ENCODE assay signal across 13 cellular contexts in the genomic region with DNA sequence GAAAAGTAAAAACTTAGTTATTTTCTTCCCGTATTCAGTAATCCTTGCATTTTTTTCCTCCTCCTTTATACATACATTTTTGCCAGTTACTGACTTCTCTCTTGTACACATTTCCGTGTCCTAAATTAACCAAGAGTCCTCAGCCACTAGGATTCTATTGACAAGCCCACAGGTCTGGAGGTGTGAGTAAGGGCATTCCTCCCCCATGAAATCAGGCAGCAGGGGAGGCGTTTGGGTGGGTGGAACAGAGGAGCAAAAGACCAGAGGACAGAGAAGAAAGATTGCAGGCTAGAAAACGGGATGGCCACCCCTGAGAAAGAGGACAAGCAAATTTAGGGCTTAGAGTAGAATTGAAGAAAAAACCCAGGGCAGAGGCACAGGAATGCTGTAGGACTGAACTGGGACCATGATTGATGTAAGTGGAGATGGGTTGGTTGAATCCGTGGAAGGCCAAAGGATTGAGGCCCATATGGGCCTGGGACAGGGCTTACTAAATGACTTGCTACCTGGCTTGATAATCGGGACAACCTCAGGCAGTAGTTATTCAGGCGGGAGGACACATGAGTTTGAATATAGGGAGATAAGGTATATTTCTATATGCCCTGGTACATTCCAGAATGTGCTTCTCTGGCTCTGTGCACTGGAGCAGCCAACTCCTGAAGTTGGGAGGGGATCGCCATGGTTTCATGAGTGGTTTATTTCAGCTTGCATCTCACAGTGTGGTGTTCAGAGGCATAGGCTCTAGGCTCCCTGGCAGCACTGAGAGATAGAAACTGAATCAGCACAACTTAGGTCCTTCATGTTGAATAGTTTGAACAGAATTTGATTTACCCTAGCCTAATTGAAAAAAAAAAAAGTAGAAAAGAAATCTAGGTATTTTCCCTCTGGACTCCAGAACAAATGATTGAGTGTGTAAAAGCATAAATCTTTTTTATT. TPM values are rescaled to one million over a fixed set of nuclear protein-coding genes. Genes with fewer than 3 reads are reported as not detected.
DNase-seq lines count a peak whose midpoint lies in the region; ATAC-seq and TF ChIP-seq lines count a peak whose summit lies in the region.
"Had no signal": no experiment of that assay in that cellular context is flagged by ENCODE, and none has a peak within 500 bp of the region (broad histone marks: within the 10 kb centered on the region; RNA-seq: fewer than 3 reads in every experiment).

No MANE protein-coding gene starts in this region.

- H3K79me2 ChIP-seq in DOHH2 (ENCODE audit: control insufficient read depth, low read length) (peaks cover 97% of the 10 kb centered on the region), OCI-LY1 (ENCODE audit: insufficient read depth, low read length) (peaks cover 37% of the 10 kb centered on the region)

- no peaks in the 10 kb centered on the region for H3K9me2 ChIP-seq in DOHH2 (replicated peaks; ENCODE audit: control insufficient read depth, low read length)
- H3K9me2 ChIP-seq in OCI-LY1 (ENCODE audit: low read depth, low read length), result no peaks in the 10 kb centered on the region

- POLR2A ChIA-PET in CD4-positive, alpha-beta T cell (lab: Charles Lee), result interaction anchor here (1.1 to 32.3 kb wide), 8 partner anchors 12 to 127 kb away, joined by 4 to 2111 read pairs (median 16); a partner anchor contains a TSS

- H3K9ac ChIP-seq in OCI-LY1 (ENCODE audit: low read length), result peak overlapping the region; percentile 48

- H3K36me3 Mint-ChIP-seq in CD4-positive, alpha-beta T cell (ENCODE audit: low read depth), result peaks cover 62% of the 10 kb centered on the region
- H3K36me3 Mint-ChIP-seq in memory B cell, result peaks cover 25% of the 10 kb centered on the region
- H3K36me3 Mint-ChIP-seq in type B pancreatic cell, result no peaks in the 10 kb centered on the region

- DNase-seq in CD4-positive, alpha-beta T cell, result no peak
- no peak for DNase-seq in memory B cell (ENCODE audit: low spot score in 2 of 2)
- DNase-seq in anterior cingulate cortex (lab: John Stamatoyannopoulos, UW), result no peak
- DNase-seq in COLO829 (ENCODE audit: low spot score), result no peak
- DNase-seq in HCEC 1CT, result no peak
- DNase-seq in type B pancreatic cell (ENCODE audit: extremely low spot score, unreplicated experiment), result no peak
- DNase-seq: activated T-cell treated with anti-CD3 and anti-CD28 coated beads, Interleukin-2, amount 50 U/mL, for 1 hour; COR-L47; left ventricle myocardium superior; WERI-Rb-1 had no signal

- H3K27ac ChIP-seq in CD4-positive, alpha-beta T cell (ENCODE audit: low read depth, low read length), result peak overlapping the region; percentile 87
- H3K27ac ChIP-seq in DOHH2 (ENCODE audit: low read depth, low read length) (0 out of 2 replicates have a peak overlapping the region, but pooled peaks have one; percentile 11), OCI-LY1 (ENCODE audit: low read depth, low read length, poor library complexity, severe bottlenecking) (peak overlapping the region; percentile 83)
- H3K27ac ChIP-seq: WERI-Rb-1 had no signal

- H3K4me2 ChIP-seq in DOHH2 (ENCODE audit: low read length) (peak overlapping the region; percentile 48), OCI-LY1 (ENCODE audit: low read length) (peak overlapping the region; percentile 50)

- no peaks in the 10 kb centered on the region for H3K9me3 ChIP-seq in CD4-positive, alpha-beta T cell (ENCODE audit: control insufficient read depth, low read length)
- H3K9me3 ChIP-seq in DOHH2 (ENCODE audit: control insufficient read depth, insufficient read depth, low read length) (no peaks in the 10 kb centered on the region), OCI-LY1 (ENCODE audit: low read length) (no peaks in the 10 kb centered on the region)

- H3K27me3 ChIP-seq in CD4-positive, alpha-beta T cell (ENCODE audit: control insufficient read depth, insufficient read depth, low read length), result no peaks in the 10 kb centered on the region
- no peaks in the 10 kb centered on the region for H3K27me3 ChIP-seq in DOHH2 (ENCODE audit: control insufficient read depth, low read length)
- no peaks in the 10 kb centered on the region for H3K27me3 ChIP-seq in OCI-LY1 (ENCODE audit: insufficient read depth, low read length)

- H3K36me3 ChIP-seq in DOHH2 (ENCODE audit: control insufficient read depth, low read length) (peaks cover 98% of the 10 kb centered on the region), OCI-LY1 (ENCODE audit: insufficient read depth, low read length) (peaks cover 84% of the 10 kb centered on the region)
- H3K36me3 ChIP-seq: WERI-Rb-1 had no signal

- ATAC-seq in CD4-positive, alpha-beta T cell (ENCODE audit: poor library complexity), result no peak
- ATAC-seq in memory B cell (ENCODE audit: low read depth), result no peak
- ATAC-seq: left ventricle myocardium superior had no signal

- peaks cover 19% of the 10 kb centered on the region for H3F3A ChIP-seq in DOHH2 (ENCODE audit: control insufficient read depth, insufficient read depth)
- H3F3A ChIP-seq in OCI-LY1 (ENCODE audit: insufficient read depth, low read length), result peaks cover 23% of the 10 kb centered on the region

- intact Hi-C loops in CD4-positive, alpha-beta T cell (cut with DNase I, micrococcal nuclease), result loop anchor here (2.0 to 5.0 kb wide), 2 partner anchors 16 to 35 kb away; no protein-coding TSS in a partner anchor

- no peaks in the 10 kb centered on the region for H3K27me3 Mint-ChIP-seq in CD4-positive, alpha-beta T cell
- no peaks in the 10 kb centered on the region for H3K27me3 Mint-ChIP-seq in memory B cell
- H3K27me3 Mint-ChIP-seq in type B pancreatic cell, result peaks cover 14% of the 10 kb centered on the region
- H3K27me3 Mint-ChIP-seq: natural killer cell treated with Interleukin-12 subunit alpha and Interleukin-12 subunit beta and Interleukin-15 and Interleukin-18, amount 100 ng/mL, for 72 hours had no signal

- no peak for TF ChIP-seq CTCF in CD4-positive, alpha-beta T cell (IDR thresholded peaks at IDR 0.05)
- no peak for TF ChIP-seq CTCF in DOHH2 (IDR thresholded peaks at IDR 0.05; ENCODE audit: low read depth, low read length, poor library complexity, severe bottlenecking)
- TF ChIP-seq CTCF in OCI-LY1 (IDR thresholded peaks at IDR 0.05; ENCODE audit: low read length), result no peak
- no peak for TF ChIP-seq CTCF in type B pancreatic cell (conservative IDR thresholded peaks at IDR 0.05)

- CTCF ChIA-PET in CD4-positive, alpha-beta T cell (lab: Charles Lee), result interaction anchor here (0.7 to 2.1 kb wide), 11 partner anchors 13 to 127 kb away, joined by 3 to 9 read pairs (median 4); a partner anchor contains a TSS

- H3K27ac Mint-ChIP-seq in CD4-positive, alpha-beta T cell, result no peak overlapping the region
- H3K27ac Mint-ChIP-seq in memory B cell (no peak overlapping the region), type B pancreatic cell (no peak overlapping the region)
- H3K27ac Mint-ChIP-seq: natural killer cell treated with Interleukin-12 subunit alpha and Interleukin-12 subunit beta and Interleukin-15 and Interleukin-18, amount 100 ng/mL, for 72 hours had no signal

- no peak overlapping the region for H3K4me3 Mint-ChIP-seq in CD4-positive, alpha-beta T cell
- H3K4me3 Mint-ChIP-seq in memory B cell (peak overlapping the region; percentile 58), type B pancreatic cell (no peak overlapping the region)
- H3K4me3 Mint-ChIP-seq: natural killer cell treated with Interleukin-12 subunit alpha and Interleukin-12 subunit beta and Interleukin-15 and Interleukin-18, amount 100 ng/mL, for 72 hours had no signal

- H4K20me1 ChIP-seq in DOHH2 (ENCODE audit: control insufficient read depth, insufficient read depth, low read depth, low read length) (peaks cover 22% of the 10 kb centered on the region), OCI-LY1 (ENCODE audit: insufficient read depth, low read length) (no peaks in the 10 kb centered on the region)

- peaks cover 99% of the 10 kb centered on the region for H3K4me1 ChIP-seq in DOHH2 (ENCODE audit: control insufficient read depth, low read length)
- H3K4me1 ChIP-seq in OCI-LY1 (ENCODE audit: insufficient read depth, low read length, severe bottlenecking), result peaks cover 100% of the 10 kb centered on the region

- peaks cover 10% of the 10 kb centered on the region for H3K4me1 Mint-ChIP-seq in CD4-positive, alpha-beta T cell (ENCODE audit: low read depth)
- H3K4me1 Mint-ChIP-seq in memory B cell, result peaks cover 43% of the 10 kb centered on the region
- peaks cover 7% of the 10 kb centered on the region for H3K4me1 Mint-ChIP-seq in type B pancreatic cell (ENCODE audit: unreplicated experiment)

- H3K4me3 ChIP-seq in DOHH2 (ENCODE audit: low read length), result no peak overlapping the region
- H3K4me3 ChIP-seq in OCI-LY1 (ENCODE audit: low read depth, low read length, poor library complexity, severe bottlenecking), result peak overlapping the region; percentile 5

- H2AFZ ChIP-seq in OCI-LY1 (ENCODE audit: low read length), result no peak overlapping the region

- no peaks in the 10 kb centered on the region for H3K9me3 Mint-ChIP-seq in CD4-positive, alpha-beta T cell
- H3K9me3 Mint-ChIP-seq in memory B cell, result no peaks in the 10 kb centered on the region
- no peaks in the 10 kb centered on the region for H3K9me3 Mint-ChIP-seq in type B pancreatic cell
- H3K9me3 Mint-ChIP-seq: natural killer cell treated with Interleukin-12 subunit alpha and Interleukin-12 subunit beta and Interleukin-15 and Interleukin-18, amount 100 ng/mL, for 72 hours had no signal

RNA-seq across cellular contexts. Expression of a gene that starts 28.0 kb away (rescaled TPM):
- total RNA-seq in CD4-positive, alpha-beta T cell, result 100 to 1,000 TPM; 297 to 300 TPM
- 1.0 and 2.0 TPM in 2 replicates for total RNA-seq in type B pancreatic cell (ENCODE audit: low replicate concordance)

Comparison
In these comparisons a context has a peak if more than half of its experiments do, and no peak if none do; other contexts are left out.
1. H3K27ac ChIP-seq: peak in every context shown above with its lines; median percentile 87 in CD4-positive, alpha-beta T cell; 83 in OCI-LY1; 11 in DOHH2.
2. RNA of a gene that starts 28.0 kb away (total RNA-seq): 297 to 300 TPM in CD4-positive, alpha-beta T cell; 1.0 to 2.0 TPM in type B pancreatic cell; every median in the first group is over 10 times any median in the second.